Comparison of ENCODE assay signal across 26 cellular contexts in the genomic region with DNA sequence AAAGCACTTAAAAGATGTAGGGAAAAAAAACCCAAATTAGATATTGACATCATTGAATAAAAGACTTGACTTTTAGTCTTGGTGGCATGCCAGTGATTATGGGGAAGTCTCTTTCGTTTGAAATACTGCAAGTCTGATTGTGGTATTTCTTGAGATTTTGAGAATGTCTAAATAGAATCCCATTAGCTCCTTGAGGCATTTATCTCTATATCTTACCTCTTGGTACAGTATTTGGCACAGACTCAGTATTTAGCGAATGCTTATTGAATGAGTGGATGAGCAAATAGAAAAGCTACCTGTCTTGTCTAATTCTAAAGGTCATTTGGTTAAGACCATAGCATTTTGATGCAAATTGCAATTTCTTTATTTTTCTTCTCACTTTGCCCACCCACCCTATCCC.
"Had no signal": no experiment of that assay in that cellular context is flagged by ENCODE, and none has a peak within 500 bp of the region (broad histone marks: within the 10 kb centered on the region; RNA-seq: fewer than 3 reads in every experiment).

No MANE protein-coding gene starts in this region.

- ATAC-seq: stimulated activated effector memory CD8-positive, alpha-beta T cell treated with anti-CD3 and anti-CD28 coated beads, Interleukin-12 subunit alpha, Interleukin-12 subunit beta, amount 100 ng/mL, for 72 hours; stimulated activated memory B cell treated with anti-CD40 and anti-IgM and Interleukin-4, amounts not matched to agents 10 μg/mL and 1 μg/mL and 100 μg/mL, for 72 hours; stimulated activated naive B cell treated with anti-CD40 and anti-IgM and Interleukin-4, amounts not matched to agents 10 μg/mL and 1 μg/mL and 100 μg/mL, for 72 hours; stimulated activated naive CD8-positive, alpha-beta T cell treated with anti-CD3 and anti-CD28 coated beads, Interleukin-15, amount 100 ng/mL, for 72 hours; stimulated activated naive CD8-positive, alpha-beta T cell treated with anti-CD3 and anti-CD28 coated beads, Interleukin-15, Interleukin-2, amounts not matched to agents 100 U/mL and 50 U/mL, for 24 hours; upper lobe of right lung had no signal

- H3K36me3 ChIP-seq: stomach, suprapubic skin, thoracic aorta, thyroid gland, tibial artery, tibial nerve, transverse colon, upper lobe of left lung, upper lobe of right lung, uterus, vagina had no signal

- H3K4me3 ChIP-seq: stomach, suprapubic skin, testis, thoracic aorta, thyroid gland, tibial artery, tibial nerve, transverse colon, upper lobe of left lung, upper lobe of right lung, uterus, vagina had no signal

- H3K4me1 ChIP-seq: stomach, testis, thyroid gland, tibial artery, transverse colon, upper lobe of left lung, upper lobe of right lung, uterus, vagina had no signal

- H3K27ac ChIP-seq: stomach, suprapubic skin, testis, thoracic aorta, thyroid gland, tibial artery, tibial nerve, transverse colon, upper lobe of left lung, upper lobe of right lung, uterus, vagina had no signal

- H3K27me3 ChIP-seq: stomach, suprapubic skin, testis, thyroid gland, tibial artery, tibial nerve, transverse colon, upper lobe of left lung, upper lobe of right lung, uterus, vagina had no signal

- H3K9me3 ChIP-seq: stomach, suprapubic skin, testis, thoracic aorta, thyroid gland, tibial artery, tibial nerve, transverse colon, upper lobe of left lung, upper lobe of right lung, uterus, vagina had no signal

- DNase-seq: stimulated activated CD4-positive, alpha-beta T cell treated with anti-CD3 and anti-CD28 coated beads, Interleukin-2, amount 100 ng/mL, for 48 hours; stimulated activated CD4-positive, alpha-beta T cell treated with anti-CD3 and anti-CD28 coated beads, Interleukin-4, amount 100 ng/mL, for 1 hour; stimulated activated CD4-positive, alpha-beta T cell treated with anti-CD3 and anti-CD28 coated beads, Interleukin-4, amount 100 ng/mL, for 24 hours; stimulated activated CD4-positive, alpha-beta T cell treated with anti-CD3 and anti-CD28 coated beads, Interleukin-4, amount 100 ng/mL, for 4 hours; stimulated activated CD8-positive, alpha-beta memory T cell treated with anti-CD3 and anti-CD28 coated beads, Interleukin-4, amount 100 ng/mL, for 48 hours; stimulated activated naive B cell treated with anti-CD40 and anti-IgM and Interleukin-4, amounts not matched to agents 10 μg/mL and 1 μg/mL and 100 μg/mL, for 72 hours; stimulated activated naive CD4-positive, alpha-beta T cell; stimulated activated naive CD4-positive, alpha-beta T cell treated with Interleukin-2 at 50 U/mL for 16 hours; stimulated activated naive CD8-positive, alpha-beta T cell treated with anti-CD3 and anti-CD28 coated beads, Interleukin-15, amount 100 ng/mL, for 72 hours; stimulated activated naive CD8-positive, alpha-beta T cell treated with anti-CD3 and anti-CD28 coated beads, Interleukin-15, Interleukin-2, amounts not matched to agents 100 U/mL and 50 U/mL, for 24 hours; stomach; substantia nigra; testis; thyroid gland; tibial artery; transverse colon; trophoblast cell; upper lobe of left lung; upper lobe of right lung; uterus had no signal
